Comparison of ENCODE assay signal across 8 cellular contexts in the genomic region with DNA sequence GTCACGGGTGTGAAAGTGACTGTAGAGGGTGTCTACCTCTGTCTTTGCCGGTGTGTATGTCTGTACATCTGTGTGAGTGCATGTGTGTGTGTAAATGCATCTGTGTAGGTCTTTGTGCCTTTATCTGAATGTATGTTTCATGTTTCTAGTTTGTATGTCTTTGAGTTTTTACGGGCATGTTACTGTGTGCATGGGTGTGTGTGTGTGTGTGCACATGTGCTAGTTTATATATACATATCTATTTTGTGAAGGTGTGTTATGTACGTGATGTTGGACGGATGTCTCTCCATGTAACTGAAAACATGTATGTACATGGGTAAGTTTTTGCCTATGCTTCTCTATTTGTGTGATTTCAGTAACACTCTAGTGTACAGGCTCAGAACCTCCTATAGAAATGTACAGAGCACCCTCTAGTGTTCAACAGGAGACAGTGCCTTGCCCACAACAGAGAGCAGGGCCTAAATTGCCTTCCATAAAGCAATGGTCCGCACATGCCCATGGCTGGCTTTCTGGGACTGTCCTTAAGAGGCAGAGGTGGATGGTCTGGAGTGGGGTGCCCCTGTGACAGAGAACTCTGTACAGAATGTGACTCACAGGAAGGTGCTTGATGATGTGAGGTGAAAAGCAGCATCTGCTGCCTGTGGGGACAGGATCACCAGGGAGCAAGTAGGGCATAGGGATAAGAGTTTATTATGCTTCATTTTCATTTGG.
DNase-seq lines count a peak whose midpoint lies in the region; ATAC-seq, FAIRE-seq and TF ChIP-seq lines count a peak whose summit lies in the region.

No MANE protein-coding gene starts in this region.

- H3K4me1 Mint-ChIP-seq in activated CD4-positive, alpha-beta memory T cell treated with anti-CD3 and anti-CD28 coated beads, Interleukin-2, amount 10 ng/mL, durations not matched to agents 7 days and 5 days = no peaks in the 10 kb centered on the region

- intact Hi-C loops in pancreas (cut with DNase I) = no loop called here

- H3K79me2 ChIP-seq in DOHH2 (ENCODE audit: control insufficient read depth, low read length) = no peaks in the 10 kb centered on the region

- no peak for FAIRE-seq in pancreas (lab: Jason Lieb, UNC)

- peak; percentile 99 for ATAC-seq in GM19397 (IDR thresholded peaks at IDR 0.05; ENCODE audit: unreplicated experiment)
- ATAC-seq in HG03354 (IDR thresholded peaks at IDR 0.05; ENCODE audit: poor library complexity, severe bottlenecking, unreplicated experiment) = peak; percentile 100
- ATAC-seq in pancreas = peak; percentile 77 to 100 (median 98)

- H3K27me3 Mint-ChIP-seq in activated CD4-positive, alpha-beta memory T cell treated with anti-CD3 and anti-CD28 coated beads, Interleukin-2, amount 10 ng/mL, durations not matched to agents 7 days and 5 days = peaks cover 28% of the 10 kb centered on the region

- peak; percentile 51 for DNase-seq in NCI-H226
- DNase-seq in activated CD4-positive, alpha-beta memory T cell treated with anti-CD3 and anti-CD28 coated beads, Interleukin-2, amount 10 ng/mL, durations not matched to agents 7 days and 5 days = peak; percentile 29
- DNase-seq in foreskin melanocyte = peak; percentile 61
- DNase-seq in pancreas = peak in 4 of 6 donors; percentile 4 to 57 (median 40)
- DNase-seq in effector memory CD4-positive, alpha-beta T cell = no peak

- H3K9me3 ChIP-seq in DOHH2 (ENCODE audit: control insufficient read depth, insufficient read depth, low read length) (no peaks in the 10 kb centered on the region), pancreas (no peaks in the 10 kb centered on the region)
- H3K9me3 ChIP-seq in effector memory CD4-positive, alpha-beta T cell (ENCODE audit: control insufficient read depth, low read length) = no peaks in the 10 kb centered on the region

- no peaks in the 10 kb centered on the region for H4K20me1 ChIP-seq in DOHH2 (ENCODE audit: control insufficient read depth, insufficient read depth, low read depth, low read length)

- H3K27ac Mint-ChIP-seq in activated CD4-positive, alpha-beta memory T cell treated with anti-CD3 and anti-CD28 coated beads, Interleukin-2, amount 10 ng/mL, durations not matched to agents 7 days and 5 days = no peak overlapping the region

- WGBS in pancreas, 2 donors = 46 to 50% methylated on average over 6 of the region's 6 CpGs

- H3K4me3 Mint-ChIP-seq in activated CD4-positive, alpha-beta memory T cell treated with anti-CD3 and anti-CD28 coated beads, Interleukin-2, amount 10 ng/mL, durations not matched to agents 7 days and 5 days = no peak overlapping the region

- H3K36me3 ChIP-seq in DOHH2 (ENCODE audit: control insufficient read depth, low read length) = no peaks in the 10 kb centered on the region
- no peaks in the 10 kb centered on the region for H3K36me3 ChIP-seq in pancreas
- H3K36me3 ChIP-seq in effector memory CD4-positive, alpha-beta T cell (ENCODE audit: control insufficient read depth, insufficient read depth, low read length) = no peaks in the 10 kb centered on the region

- CTCF ChIA-PET in activated CD4-positive, alpha-beta memory T cell treated with anti-CD3 and anti-CD28 coated beads, Interleukin-2, amount 10 ng/mL, durations not matched to agents 7 days and 5 days (lab: Charles Lee) = interaction anchor here (0.6 kb wide), 1 partner anchor 596 kb away, joined by 4 read pairs; no protein-coding TSS in a partner anchor

- H3K4me2 ChIP-seq in DOHH2 (ENCODE audit: low read length) = no peak overlapping the region

- no peaks in the 10 kb centered on the region for H3K9me2 ChIP-seq in DOHH2 (replicated peaks; ENCODE audit: control insufficient read depth, low read length)

- TF ChIP-seq CTCF in DOHH2 (IDR thresholded peaks at IDR 0.05; ENCODE audit: low read depth, low read length, poor library complexity, severe bottlenecking) = peak; percentile 88
- peak; percentile 71 to 81 (median 74) for TF ChIP-seq CTCF in pancreas (IDR thresholded peaks at IDR 0.05)

- POLR2A ChIA-PET in activated CD4-positive, alpha-beta memory T cell treated with anti-CD3 and anti-CD28 coated beads, Interleukin-2, amount 10 ng/mL, durations not matched to agents 7 days and 5 days (lab: Charles Lee) = no interaction called here

- H3K4me1 ChIP-seq in DOHH2 (ENCODE audit: control insufficient read depth, low read length) = no peaks in the 10 kb centered on the region
- no peaks in the 10 kb centered on the region for H3K4me1 ChIP-seq in pancreas
- no peaks in the 10 kb centered on the region for H3K4me1 ChIP-seq in effector memory CD4-positive, alpha-beta T cell (ENCODE audit: control insufficient read depth, insufficient read depth, low read length, poor library complexity, severe bottlenecking)

- H3K36me3 Mint-ChIP-seq in activated CD4-positive, alpha-beta memory T cell treated with anti-CD3 and anti-CD28 coated beads, Interleukin-2, amount 10 ng/mL, durations not matched to agents 7 days and 5 days (ENCODE audit: low read depth) = no peaks in the 10 kb centered on the region

- no peaks in the 10 kb centered on the region for H3F3A ChIP-seq in DOHH2 (ENCODE audit: control insufficient read depth, insufficient read depth)

- H3K27me3 ChIP-seq in DOHH2 (ENCODE audit: control insufficient read depth, low read length) = no peaks in the 10 kb centered on the region
- H3K27me3 ChIP-seq in pancreas = no peaks in the 10 kb centered on the region
- H3K27me3 ChIP-seq in effector memory CD4-positive, alpha-beta T cell (replicated peaks; ENCODE audit: control insufficient read depth, insufficient read depth, low read length, poor library complexity, severe bottlenecking) = no peaks in the 10 kb centered on the region

- H3K9me3 Mint-ChIP-seq in activated CD4-positive, alpha-beta memory T cell treated with anti-CD3 and anti-CD28 coated beads, Interleukin-2, amount 10 ng/mL, durations not matched to agents 7 days and 5 days = no peaks in the 10 kb centered on the region

- H3K27ac ChIP-seq in DOHH2 (ENCODE audit: low read depth, low read length) (no peak overlapping the region), pancreas (no peak overlapping the region)
- H3K27ac ChIP-seq in effector memory CD4-positive, alpha-beta T cell (ENCODE audit: insufficient read depth, low read length, poor library complexity, severe bottlenecking) = no peak overlapping the region

- H3K4me3 ChIP-seq in DOHH2 (ENCODE audit: low read length) (no peak overlapping the region), pancreas (no peak overlapping the region)
- H3K4me3 ChIP-seq in effector memory CD4-positive, alpha-beta T cell (ENCODE audit: insufficient read depth, low read depth, low read length, poor library complexity, severe bottlenecking) = no peak overlapping the region

Comparison
In these comparisons a context has a peak if more than half of its experiments do, and no peak if none do; other contexts are left out.
1. DNase-seq: peak in NCI-H226 (single experiment), activated CD4-positive, alpha-beta memory T cell treated with anti-CD3 and anti-CD28 coated beads, Interleukin-2, amount 10 ng/mL, durations not matched to agents 7 days and 5 days (single experiment), foreskin melanocyte (single experiment) and pancreas (4 of 6); none in effector memory CD4-positive, alpha-beta T cell (0 of 3).
2. Peak in every context shown above with its lines, with median percentiles within 50 percentile points of each other: ATAC-seq.